Comparison of ENCODE assay signal across 17 cellular contexts in genomic region chr1:172288611-172289010, GRCh38.
DNase-seq lines count a peak whose midpoint lies in the region; ATAC-seq and TF ChIP-seq lines count a peak whose summit lies in the region.
"Had no signal": no experiment of that assay in that cellular context is flagged by ENCODE, and none has a peak within 500 bp of the region (broad histone marks: within the 10 kb centered on the region; RNA-seq: fewer than 3 reads in every experiment).

No MANE protein-coding gene starts in this region.

- H3K27ac ChIP-seq in smooth muscle cell (ENCODE audit: low read depth): peak overlapping the region; percentile 80
- H3K27ac ChIP-seq: HL-60 had no signal

- peaks cover 41% of the 10 kb centered on the region for H3F3A ChIP-seq in smooth muscle cell (ENCODE audit: low read depth)

- no peaks in the 10 kb centered on the region for H4K20me1 ChIP-seq in smooth muscle cell (ENCODE audit: low read depth)

- H3K9ac ChIP-seq in smooth muscle cell (ENCODE audit: low read depth): peak overlapping the region; percentile 1

- H2AFZ ChIP-seq in smooth muscle cell (ENCODE audit: low read depth): peak overlapping the region; percentile 47
- H2AFZ ChIP-seq: GM23338 had no signal

- TF ChIP-seq CTCF in chondrocyte (IDR thresholded peaks at IDR 0.05) (no peak), mesothelial cell of epicardium (IDR thresholded peaks at IDR 0.05; ENCODE audit: unreplicated experiment) (no peak), smooth muscle cell (IDR thresholded peaks at IDR 0.05; ENCODE audit: borderline replicate concordance, insufficient read depth, poor library complexity, severe bottlenecking) (no peak)

- H3K27ac Mint-ChIP-seq in chondrocyte (ENCODE audit: unreplicated experiment) (peak overlapping the region; percentile 60), mesothelial cell of epicardium (peak overlapping the region; percentile 4)
- H3K27ac Mint-ChIP-seq: CD4-positive, CD25-positive, alpha-beta regulatory T cell; CD8-positive, alpha-beta memory T cell; GM23338; HFFc6 had no signal

- H3K9me3 ChIP-seq in smooth muscle cell (replicated peaks; ENCODE audit: low read depth): no peaks in the 10 kb centered on the region
- H3K9me3 ChIP-seq: BE2C had no signal

- H3K79me2 ChIP-seq in smooth muscle cell (ENCODE audit: low read depth): no peaks in the 10 kb centered on the region

- H3K36me3 ChIP-seq in smooth muscle cell (ENCODE audit: low read depth): no peaks in the 10 kb centered on the region
- H3K36me3 ChIP-seq: BE2C had no signal

- H3K36me3 Mint-ChIP-seq in chondrocyte (ENCODE audit: low read depth) (no peaks in the 10 kb centered on the region), mesothelial cell of epicardium (no peaks in the 10 kb centered on the region)
- H3K36me3 Mint-ChIP-seq: CD4-positive, CD25-positive, alpha-beta regulatory T cell; CD8-positive, alpha-beta memory T cell had no signal

- H3K4me1 ChIP-seq in smooth muscle cell (ENCODE audit: low read depth): peaks cover 11% of the 10 kb centered on the region
- H3K4me1 ChIP-seq: BE2C had no signal

- H3K9me3 Mint-ChIP-seq in chondrocyte (ENCODE audit: low read depth): no peaks in the 10 kb centered on the region
- no peaks in the 10 kb centered on the region for H3K9me3 Mint-ChIP-seq in mesothelial cell of epicardium
- H3K9me3 Mint-ChIP-seq: CD8-positive, alpha-beta memory T cell; GM23338; HFFc6 had no signal

- H3K4me2 ChIP-seq in smooth muscle cell: peak overlapping the region; percentile 72
- H3K4me2 ChIP-seq: GM23338 had no signal

- ATAC-seq in left lobe of liver: no peak
- ATAC-seq: GM23338, HCT116 had no signal

- 46% methylated on average over 4 of the region's 4 CpGs for WGBS in smooth muscle cell (ENCODE audit: low lambda C conversion rate)

- H3K4me3 ChIP-seq in smooth muscle cell: no peak overlapping the region
- H3K4me3 ChIP-seq: GM23338 had no signal

- no peaks in the 10 kb centered on the region for H3K27me3 ChIP-seq in smooth muscle cell (ENCODE audit: low read depth)
- H3K27me3 ChIP-seq: BE2C had no signal

- H3K27me3 Mint-ChIP-seq in chondrocyte (ENCODE audit: low read depth) (no peaks in the 10 kb centered on the region), mesothelial cell of epicardium (ENCODE audit: low read depth) (no peaks in the 10 kb centered on the region)
- H3K27me3 Mint-ChIP-seq: CD4-positive, CD25-positive, alpha-beta regulatory T cell had no signal

- H3K4me3 Mint-ChIP-seq in chondrocyte (ENCODE audit: unreplicated experiment): no peak overlapping the region
- H3K4me3 Mint-ChIP-seq in mesothelial cell of epicardium: no peak overlapping the region
- H3K4me3 Mint-ChIP-seq: CD4-positive, CD25-positive, alpha-beta regulatory T cell; CD8-positive, alpha-beta memory T cell; GM23338; HFFc6 had no signal

- DNase-seq in RPMI7951 (ENCODE audit: low read depth) (peak; percentile 26), chondrocyte (ENCODE audit: low spot score) (no peak), mesothelial cell of epicardium (ENCODE audit: low spot score in 2 of 2, unreplicated experiment in 2 of 2) (no peak), smooth muscle cell (lab: John Stamatoyannopoulos, UW; ENCODE audit: unreplicated experiment) (no peak), NCI-H1092 (lab: John Stamatoyannopoulos, UW) (no peak), left lobe of liver (ENCODE audit: low spot score) (no peak)
- no peak for DNase-seq in stimulated activated CD4-positive, alpha-beta T cell treated with anti-CD3 and anti-CD28 coated beads, Interleukin-4, amount 100 ng/mL, for 4 hours
- DNase-seq: ACHN; BE2C; C1 segment of cervical spinal cord; CD4-positive, CD25-positive, alpha-beta regulatory T cell; CD8-positive, alpha-beta memory T cell; COR-L47; HFFc6 had no signal

- peaks cover 44% of the 10 kb centered on the region for H3K4me1 Mint-ChIP-seq in chondrocyte (ENCODE audit: low read depth)
- peaks cover 12% of the 10 kb centered on the region for H3K4me1 Mint-ChIP-seq in mesothelial cell of epicardium
- H3K4me1 Mint-ChIP-seq: CD4-positive, CD25-positive, alpha-beta regulatory T cell; CD8-positive, alpha-beta memory T cell; GM23338 had no signal
